Comparison of ENCODE assay signal across 1 cellular context in genomic region chr6:127201321-127201720, GRCh38.
TF ChIP-seq lines count a peak whose summit lies in the region.

No MANE protein-coding gene starts in this region.

TF ChIP-seq in SK-N-SH, 30 proteins besides CTCF, POLR2A, EP300 and RAD21 (continued from another document):
- TF ChIP-seq REST (IDR thresholded peaks at IDR 0.05; ENCODE audit: low read depth, low read length) (no peak), ELF1 (IDR thresholded peaks at IDR 0.05) (no peak)
TF ChIP-seq in SK-N-SH: peak in this region for 0.
